In the genomic region with DNA sequence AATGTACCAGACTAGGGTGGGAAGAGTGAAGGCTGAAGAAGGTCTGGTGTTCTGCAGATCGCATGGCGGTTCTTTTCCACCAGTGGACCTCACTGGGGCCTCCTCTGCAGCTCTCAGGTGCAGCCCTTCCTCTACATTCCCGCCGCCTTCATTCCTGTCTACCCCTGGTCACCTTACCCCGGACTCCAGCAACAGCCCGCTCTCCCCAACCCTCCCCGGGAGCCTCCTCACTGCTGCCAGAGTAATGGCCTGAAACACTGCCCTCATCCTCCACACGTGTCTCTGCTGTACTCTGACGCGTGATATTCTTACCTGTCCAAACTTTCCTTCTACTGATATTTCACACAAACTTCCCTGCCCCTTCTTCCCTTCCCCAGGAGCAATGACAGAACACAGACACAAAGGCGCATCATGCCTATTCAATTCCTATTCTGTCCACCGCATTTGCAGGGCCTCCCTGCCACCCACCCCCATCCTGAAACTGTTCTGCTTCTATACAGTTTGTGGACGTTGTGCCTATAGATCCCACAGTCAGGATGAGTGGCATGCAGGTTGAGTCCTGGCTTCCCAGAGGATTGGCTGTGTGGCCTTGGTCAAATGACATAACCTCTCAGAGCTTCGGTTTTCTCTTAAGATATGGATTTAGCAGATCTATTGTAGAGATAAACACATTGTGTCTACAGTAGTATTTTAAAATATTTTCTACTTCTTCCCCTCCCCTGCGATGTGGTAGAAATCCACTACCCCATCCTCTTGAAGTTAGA, we compare ENCODE assay signal across 9 cellular contexts. TPM values are rescaled to one million over a fixed set of nuclear protein-coding genes. Genes with fewer than 3 reads are reported as not detected.
DNase-seq lines count a peak whose midpoint lies in the region; ATAC-seq and TF ChIP-seq lines count a peak whose summit lies in the region.
"Had no signal": no experiment of that assay in that cellular context is flagged by ENCODE, and none has a peak within 500 bp of the region (broad histone marks: within the 10 kb centered on the region; RNA-seq: fewer than 3 reads in every experiment).

No MANE protein-coding gene starts in this region.

- peaks cover 2% of the 10 kb centered on the region for H3K27me3 Mint-ChIP-seq in neural crest cell (ENCODE audit: low read depth)

- H3K4me3 ChIP-seq in AG10803 (ENCODE audit: low read length) (peak overlapping the region; percentile 92), fibroblast of lung (replicated peaks in 1 of 4; ENCODE audit: control extremely low read depth in 1 of 4, insufficient read depth in 1 of 4, low read depth in 3 of 4, low read length in 4 of 4) (peak overlapping the region; percentile 73 to 75 (median 74))

- no peaks in the 10 kb centered on the region for H3K9me3 ChIP-seq in fibroblast of lung (ENCODE audit: control insufficient read depth, insufficient read depth, low read depth, low read length)

- peak overlapping the region; percentile 67 for H3K27ac ChIP-seq in fibroblast of lung (ENCODE audit: insufficient read depth, low read length)
- H3K27ac ChIP-seq: SK-N-MC had no signal

- DNase-seq in AG10803 (ENCODE audit: low read depth) (no peak), NCI-H69 (lab: John Stamatoyannopoulos, UW) (peak; percentile 67), fibroblast of lung (ENCODE audit: low read depth in 2 of 2) (no peak), neural crest cell (ENCODE audit: low read depth, low spot score) (no peak), NCI-H146 (lab: John Stamatoyannopoulos, UW) (no peak), MV-4-11 (lab: John Stamatoyannopoulos, UW) (no peak), NCI-H2107 (lab: John Stamatoyannopoulos, UW) (no peak)

- H3K36me3 ChIP-seq in fibroblast of lung (ENCODE audit: control insufficient read depth, insufficient read depth, low read length): no peaks in the 10 kb centered on the region

- H3K79me2 ChIP-seq in fibroblast of lung (ENCODE audit: control insufficient read depth, insufficient read depth, low read length): peaks cover 5% of the 10 kb centered on the region

- TF ChIP-seq CTCF in AG10803 (conservative IDR thresholded peaks at IDR 0.05; ENCODE audit: low read length) (no peak), fibroblast of lung (conservative IDR thresholded peaks at IDR 0.05 in 1 of 2, IDR thresholded peaks at IDR 0.05 in 1 of 2; ENCODE audit: low read depth in 1 of 2, low read length in 2 of 2) (no peak), neural crest cell (conservative IDR thresholded peaks at IDR 0.05) (no peak)

- peaks cover 15% of the 10 kb centered on the region for H3K4me1 ChIP-seq in fibroblast of lung (ENCODE audit: control insufficient read depth, extremely low read depth, insufficient read depth, low read length)

- H2AFZ ChIP-seq in fibroblast of lung (ENCODE audit: low read length): no peak overlapping the region

- H3K9me3 Mint-ChIP-seq in neural crest cell: no peaks in the 10 kb centered on the region

- peak overlapping the region; percentile 91 for H3K27ac Mint-ChIP-seq in neural crest cell (ENCODE audit: unreplicated experiment)

- H3K27me3 ChIP-seq in fibroblast of lung (ENCODE audit: control insufficient read depth, insufficient read depth, low read length): no peaks in the 10 kb centered on the region

- H3K4me3 Mint-ChIP-seq in neural crest cell: peak overlapping the region; percentile 94

- H4K20me1 ChIP-seq in fibroblast of lung (ENCODE audit: control insufficient read depth, extremely low read depth, insufficient read depth, low read length): no peaks in the 10 kb centered on the region

- peak overlapping the region; percentile 84 for H3K4me2 ChIP-seq in fibroblast of lung (ENCODE audit: extremely low read depth, insufficient read depth, low read length)

- H3K9ac ChIP-seq in fibroblast of lung (ENCODE audit: insufficient read depth, low read length): no peak overlapping the region

- peaks cover 5% of the 10 kb centered on the region for H3K36me3 Mint-ChIP-seq in neural crest cell (ENCODE audit: low read depth)

- peaks cover 72% of the 10 kb centered on the region for H3K4me1 Mint-ChIP-seq in neural crest cell

- no peak for ATAC-seq in HG03354 (IDR thresholded peaks at IDR 0.05; ENCODE audit: poor library complexity, severe bottlenecking, unreplicated experiment)

RNA-seq across cellular contexts. Expression of gene NUAK1, which starts 1.7 kb away (rescaled TPM):
- total RNA-seq in fibroblast of lung (4.6 and 5.1 TPM in 2 replicates), neural crest cell (35.3 and 35.6 TPM in 2 replicates)
- 4.6 and 20.7 TPM in 2 replicates for polyA plus RNA-seq in fibroblast of lung
- 3.3 and 17.2 TPM in 2 replicates for polyA plus RNA-seq in fibroblast of lung (2012)
- polyA minus RNA-seq in fibroblast of lung (ENCODE audit: low replicate concordance): 6.4 and 24.2 TPM in 2 replicates
